ENCODE assay signal across 14 cellular contexts in genomic region chr4:114383721-114384120, GRCh38.
DNase-seq lines count a peak whose midpoint lies in the region; ATAC-seq and TF ChIP-seq lines count a peak whose summit lies in the region.
"Had no signal": no experiment of that assay in that cellular context is flagged by ENCODE, and none has a peak within 500 bp of the region (broad histone marks: within the 10 kb centered on the region; RNA-seq: fewer than 3 reads in every experiment).

No MANE protein-coding gene starts in this region.

- no peak for ATAC-seq in GM18907 (IDR thresholded peaks at IDR 0.05; ENCODE audit: unreplicated experiment)
- no peak for ATAC-seq in GM21423 (IDR thresholded peaks at IDR 0.05; ENCODE audit: unreplicated experiment)

- H3K27ac ChIP-seq in epithelial cell of prostate: no peak overlapping the region
- H3K27ac ChIP-seq: coronary artery, uterus had no signal

- no peak for TF ChIP-seq CTCF in GM10266 (IDR thresholded peaks at IDR 0.05; ENCODE audit: control insufficient read depth, insufficient read depth, low read depth, missing control alignments)

- DNase-seq in Daoy (ENCODE audit: low read depth): peak; percentile 52
- DNase-seq in NCI-H69 (lab: John Stamatoyannopoulos, UW): peak; percentile 54
- peak; percentile 34 for DNase-seq in epithelial cell of prostate (ENCODE audit: low read depth, low spot score)
- DNase-seq in occipital lobe (lab: John Stamatoyannopoulos, UW): peak; percentile 1
- DNase-seq in GM10266 (ENCODE audit: extremely low spot score): no peak
- DNase-seq in stimulated activated CD4-positive, alpha-beta T cell treated with anti-CD3 and anti-CD28 coated beads, Interleukin-2, amount 100 ng/mL, for 24 hours: no peak
- DNase-seq: activated CD4-positive, alpha-beta T cell treated with anti-CD3 and anti-CD28 coated beads, Interleukin-2, amount 10 ng/mL, durations not matched to agents 24 days and 14 days; NCI-H1092 treated with DMSO at 0.1 percent for 48 hours; retina; SW 1271; uterus had no signal

Comparison
In these comparisons a context has a peak if more than half of its experiments do, and no peak if none do; other contexts are left out.
1. DNase-seq: peak in Daoy (single experiment), NCI-H69 (single experiment), epithelial cell of prostate (single experiment) and occipital lobe (single experiment); none in GM10266 (single experiment) and stimulated activated CD4-positive, alpha-beta T cell treated with anti-CD3 and anti-CD28 coated beads, Interleukin-2, amount 100 ng/mL, for 24 hours (0 of 2).